9 cellular contexts compared by ENCODE assay signal in the genomic region with DNA sequence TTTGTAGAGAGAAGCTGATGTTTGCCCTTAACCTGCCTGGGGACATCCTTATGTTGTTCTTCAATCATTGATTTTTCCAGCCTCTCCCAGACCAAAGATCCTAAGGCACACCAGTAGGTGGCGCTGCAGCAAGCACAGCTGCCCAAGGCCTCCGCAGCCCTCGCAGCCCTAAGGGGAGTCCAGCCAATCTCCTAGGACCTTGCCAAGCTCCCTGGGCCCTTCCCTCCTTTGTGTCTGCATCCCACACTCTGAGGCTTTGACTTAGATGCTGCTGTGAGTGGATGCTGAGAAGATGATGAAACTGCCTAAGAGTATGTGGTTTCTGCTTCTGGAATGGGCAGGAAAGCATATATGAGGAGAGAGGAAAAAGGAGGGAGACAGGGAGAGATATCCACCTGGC. TPM values are rescaled to one million over a fixed set of nuclear protein-coding genes. Genes with fewer than 3 reads are reported as not detected.
DNase-seq lines count a peak whose midpoint lies in the region; ATAC-seq, FAIRE-seq and TF ChIP-seq lines count a peak whose summit lies in the region.
"Had no signal": no experiment of that assay in that cellular context is flagged by ENCODE, and none has a peak within 500 bp of the region (broad histone marks: within the 10 kb centered on the region; RNA-seq: fewer than 3 reads in every experiment).

No MANE protein-coding gene starts in this region.

- no peak overlapping the region for H2BK120ac ChIP-seq in neuronal stem cell (ENCODE audit: low read depth, low read length)

- H4K8ac ChIP-seq in neuronal stem cell (ENCODE audit: low read depth, low read length): no peak overlapping the region

- H3K4me1 Mint-ChIP-seq in activated T-cell treated with anti-CD3 and anti-CD28 coated beads, Interleukin-2, amount 50 U/mL, for 4 hours (ENCODE audit: low read depth): no peaks in the 10 kb centered on the region
- H3K4me1 Mint-ChIP-seq: activated naive CD4-positive, alpha-beta T cell treated with anti-CD3 and anti-CD28 coated beads, Interleukin-2, amount 50 U/mL, for 24 hours had no signal

- H3K36me3 ChIP-seq in NT2/D1 (ENCODE audit: insufficient read depth, insufficient read length, low read length): no peaks in the 10 kb centered on the region
- no peaks in the 10 kb centered on the region for H3K36me3 ChIP-seq in neuronal stem cell (replicated peaks in 1 of 2; ENCODE audit: control insufficient read depth in 2 of 2, insufficient read depth in 2 of 2, low read length in 2 of 2)
- H3K36me3 ChIP-seq in stomach: no peaks in the 10 kb centered on the region

- H3K9me3 ChIP-seq in NT2/D1 (ENCODE audit: insufficient read depth, low read length): peaks cover 10% of the 10 kb centered on the region; the same call in 1 of the 2 replicates
- no peaks in the 10 kb centered on the region for H3K9me3 ChIP-seq in neuronal stem cell (replicated peaks in 1 of 2; ENCODE audit: control insufficient read depth in 2 of 2, insufficient read depth in 1 of 2, low read depth in 1 of 2, low read length in 2 of 2)
- peaks cover 0 to 3% (median 0%) of the 10 kb centered on the region in 4 donors for H3K9me3 ChIP-seq in stomach

- H3K9ac ChIP-seq in NT2/D1 (ENCODE audit: insufficient read length, low read depth) (no peak overlapping the region), neuronal stem cell (ENCODE audit: low read depth, low read length, poor library complexity) (no peak overlapping the region)

- H3K4me3 ChIP-seq in NT2/D1 (ENCODE audit: insufficient read length, low read depth) (no peak overlapping the region), epithelial cell of esophagus (ENCODE audit: low read length) (no peak overlapping the region), neuronal stem cell (ENCODE audit: low read length in 2 of 2) (no peak overlapping the region), stomach (no peak overlapping the region)

- peak; percentile 73 for TF ChIP-seq CTCF in epithelial cell of esophagus (IDR thresholded peaks at IDR 0.05; ENCODE audit: insufficient read depth, low read depth, low read length, missing control alignments)
- TF ChIP-seq CTCF in stomach (IDR thresholded peaks at IDR 0.05): peak in 1 of 7 experiments; percentile 13

- no peak overlapping the region for H3K23ac ChIP-seq in neuronal stem cell (ENCODE audit: low read depth, low read length, poor library complexity)

- H2BK5ac ChIP-seq in neuronal stem cell (ENCODE audit: low read length): no peak overlapping the region

- intact Hi-C loops in stomach (cut with DNase I; ENCODE audit: low total_unique reads): no loop called here

- no peak overlapping the region for H2BK15ac ChIP-seq in neuronal stem cell (ENCODE audit: low read length)

- no peaks in the 10 kb centered on the region for H3K79me1 ChIP-seq in neuronal stem cell (ENCODE audit: low read depth, low read length)

- no peak overlapping the region for H3K4me2 ChIP-seq in neuronal stem cell (ENCODE audit: insufficient read depth, low read length, poor library complexity, severe bottlenecking)

- H3K18ac ChIP-seq in neuronal stem cell (ENCODE audit: low read length): no peak overlapping the region

- H2AK5ac ChIP-seq in neuronal stem cell (ENCODE audit: low read depth, low read length): no peak overlapping the region

- no peak for TF ChIP-seq POLR2A in stomach (IDR thresholded peaks at IDR 0.05)

- no peak overlapping the region for H2BK12ac ChIP-seq in neuronal stem cell (ENCODE audit: low read length)

- H3K9me3 Mint-ChIP-seq in activated T-cell treated with anti-CD3 and anti-CD28 coated beads, Interleukin-2, amount 50 U/mL, for 4 hours: no peaks in the 10 kb centered on the region
- H3K9me3 Mint-ChIP-seq: activated naive CD4-positive, alpha-beta T cell treated with anti-CD3 and anti-CD28 coated beads, Interleukin-2, amount 50 U/mL, for 24 hours had no signal

- ATAC-seq in activated T-cell treated with anti-CD3 and anti-CD28 coated beads, Interleukin-2, amount 50 U/mL, for 4 hours: no peak
- ATAC-seq in GM18861 (IDR thresholded peaks at IDR 0.05; ENCODE audit: unreplicated experiment): no peak

- no peak overlapping the region for H3K27ac ChIP-seq in neuronal stem cell (replicated peaks; ENCODE audit: low read length)
- no peak overlapping the region for H3K27ac ChIP-seq in stomach

- H3K4me1 ChIP-seq in NT2/D1 (ENCODE audit: insufficient read depth, insufficient read length): no peaks in the 10 kb centered on the region
- no peaks in the 10 kb centered on the region for H3K4me1 ChIP-seq in neuronal stem cell (ENCODE audit: control insufficient read depth in 2 of 2, insufficient read depth in 1 of 2, low read depth in 1 of 2, low read length in 2 of 2)
- H3K4me1 ChIP-seq in stomach: no peaks in the 10 kb centered on the region

- no peak overlapping the region for H3K4me3 Mint-ChIP-seq in activated T-cell treated with anti-CD3 and anti-CD28 coated beads, Interleukin-2, amount 50 U/mL, for 4 hours
- H3K4me3 Mint-ChIP-seq: activated naive CD4-positive, alpha-beta T cell treated with anti-CD3 and anti-CD28 coated beads, Interleukin-2, amount 50 U/mL, for 24 hours had no signal

- WGBS in neuronal stem cell (ENCODE audit: extremely low coverage in 2 of 2, insufficient read length in 2 of 2, insufficient replicate concordance in 1 of 2), 2 donors: no CpG with 5 or more reads among the region's 3 CpGs
- WGBS in stomach, 5 donors: 1 to 5% (median 4%) methylated on average over 3 of the region's 3 CpGs

- H3K27me3 ChIP-seq in NT2/D1 (ENCODE audit: insufficient read depth, insufficient read length): peaks cover 12% of the 10 kb centered on the region
- H3K27me3 ChIP-seq in neuronal stem cell (ENCODE audit: control insufficient read depth in 3 of 3, insufficient read depth in 3 of 3, low read depth in 1 of 3, low read length in 3 of 3): no peaks in the 10 kb centered on the region
- H3K27me3 ChIP-seq in stomach: peaks cover 0 to 21% (median 6%) of the 10 kb centered on the region in 3 donors

- H2AFZ ChIP-seq in neuronal stem cell (ENCODE audit: low read length): no peak overlapping the region

- H3K36me3 Mint-ChIP-seq in activated T-cell treated with anti-CD3 and anti-CD28 coated beads, Interleukin-2, amount 50 U/mL, for 4 hours (ENCODE audit: insufficient read depth): no peaks in the 10 kb centered on the region
- H3K36me3 Mint-ChIP-seq: activated naive CD4-positive, alpha-beta T cell treated with anti-CD3 and anti-CD28 coated beads, Interleukin-2, amount 50 U/mL, for 24 hours had no signal

- no peak overlapping the region for H4K91ac ChIP-seq in neuronal stem cell (ENCODE audit: low read depth, low read length, poor library complexity)

- H3K27me3 Mint-ChIP-seq in activated T-cell treated with anti-CD3 and anti-CD28 coated beads, Interleukin-2, amount 50 U/mL, for 4 hours (ENCODE audit: low read depth): peaks cover 43% of the 10 kb centered on the region

- peak; percentile 33 to 36 for DNase-seq in activated T-cell treated with anti-CD3 and anti-CD28 coated beads, Interleukin-2, amount 50 U/mL, for 48 hours
- DNase-seq in activated T-cell treated with anti-CD3 and anti-CD28 coated beads, Interleukin-2, amount 50 U/mL, for 4 hours: no peak
- peak; percentile 28 for DNase-seq in NT2/D1 (ENCODE audit: low read depth, low spot score)
- DNase-seq in epithelial cell of esophagus (ENCODE audit: low read depth): peak; percentile 60
- DNase-seq in neuronal stem cell (ENCODE audit: low spot score): peak; percentile 64
- DNase-seq in stomach: no peak
- DNase-seq in GM19239 (ENCODE audit: insufficient read length, low spot score): no peak

- no peak for FAIRE-seq in GM19239 (lab: Jason Lieb, UNC)

- no peak for TF ChIP-seq EP300 in stomach (IDR thresholded peaks at IDR 0.05)

- H3K14ac ChIP-seq in neuronal stem cell (ENCODE audit: low read length): no peak overlapping the region

- H3K4ac ChIP-seq in neuronal stem cell (ENCODE audit: low read length): no peak overlapping the region

RNA-seq across cellular contexts. Expression of a gene that starts 47.1 kb away (rescaled TPM):
- not detected for total RNA-seq in activated T-cell treated with anti-CD3 and anti-CD28 coated beads, Interleukin-2, amount 50 U/mL, for 4 hours
- not detected for polyA plus RNA-seq in neuronal stem cell (2013, experiment 1 of 2)
- polyA plus RNA-seq in neuronal stem cell (2013, experiment 2 of 2): not detected
- total RNA-seq in stomach: not detected
- polyA plus RNA-seq in stomach: under 1 TPM in 1 of 3 donors, not detected in 2; 0.15 TPM

Comparison
In these comparisons a context has a peak if more than half of its experiments do, and no peak if none do; other contexts are left out.
1. DNase-seq: peak in activated T-cell treated with anti-CD3 and anti-CD28 coated beads, Interleukin-2, amount 50 U/mL, for 48 hours (2 of 2), NT2/D1 (single experiment), epithelial cell of esophagus (single experiment) and neuronal stem cell (single experiment); none in activated T-cell treated with anti-CD3 and anti-CD28 coated beads, Interleukin-2, amount 50 U/mL, for 4 hours (single experiment), stomach (single experiment) and GM19239 (single experiment).